In genomic region chr7:155844526-155844925, GRCh38 we compare ENCODE assay signal across 22 cellular contexts. TPM values are rescaled to one million over a fixed set of nuclear protein-coding genes. Genes with fewer than 3 reads are reported as not detected.
A peak's percentile ranks its signal among the peaks of the same experiment; 100 is the strongest.
DNase-seq lines count a peak whose midpoint lies in the region; ATAC-seq and TF ChIP-seq lines count a peak whose summit lies in the region.
"Had no signal": no experiment of that assay in that cellular context is flagged by ENCODE, and none has a peak within 500 bp of the region (broad histone marks: within the 10 kb centered on the region; RNA-seq: fewer than 3 reads in every experiment).

No MANE protein-coding gene starts in this region.

- H3K79me2 ChIP-seq in hepatocyte: no peaks in the 10 kb centered on the region

- H4K8ac ChIP-seq in neuronal stem cell (ENCODE audit: low read depth, low read length): no peak overlapping the region

- no peak overlapping the region for H2BK5ac ChIP-seq in neuronal stem cell (ENCODE audit: low read length)

- TF ChIP-seq CTCF in RWPE2 (IDR thresholded peaks at IDR 0.05; ENCODE audit: poor library complexity, severe bottlenecking) (no peak), hepatocyte (IDR thresholded peaks at IDR 0.05; ENCODE audit: poor library complexity) (no peak)

- H2AFZ ChIP-seq in hepatocyte (no peak overlapping the region), neuronal stem cell (ENCODE audit: low read length) (no peak overlapping the region)
- H2AFZ ChIP-seq: GM23338 had no signal

- no peaks in the 10 kb centered on the region for H4K20me1 ChIP-seq in hepatocyte (ENCODE audit: insufficient read depth, poor library complexity, severe bottlenecking)
- H4K20me1 ChIP-seq: BLaER1 had no signal

- H3K4me1 Mint-ChIP-seq in stimulated activated effector memory CD8-positive, alpha-beta T cell treated with anti-CD3 and anti-CD28 coated beads, Interleukin-12 subunit alpha, Interleukin-12 subunit beta, amount 100 ng/mL, for 72 hours: no peaks in the 10 kb centered on the region
- H3K4me1 Mint-ChIP-seq: CD4-positive, alpha-beta memory T cell; GM23338 had no signal

- H3K27ac Mint-ChIP-seq in stimulated activated effector memory CD8-positive, alpha-beta T cell treated with anti-CD3 and anti-CD28 coated beads, Interleukin-12 subunit alpha, Interleukin-12 subunit beta, amount 100 ng/mL, for 72 hours: no peak overlapping the region
- H3K27ac Mint-ChIP-seq: CD4-positive, alpha-beta memory T cell; GM23338 had no signal

- peak overlapping the region; percentile 74 for H3K18ac ChIP-seq in neuronal stem cell (ENCODE audit: low read length)

- H3K79me1 ChIP-seq in neuronal stem cell (ENCODE audit: low read depth, low read length): no peaks in the 10 kb centered on the region

- 97% methylated on average over 9 of the region's 16 CpGs for WGBS in hepatocyte (ENCODE audit: low lambda C conversion rate, missing lambda C conversion rate)
- no CpG with 5 or more reads among the region's 16 CpGs for WGBS in neuronal stem cell (ENCODE audit: extremely low coverage in 2 of 2, insufficient read length in 2 of 2, insufficient replicate concordance in 1 of 2), 2 donors

- H3K4me1 ChIP-seq in RWPE2 (ENCODE audit: insufficient read depth, poor library complexity, severe bottlenecking): no peaks in the 10 kb centered on the region
- peaks cover 5% of the 10 kb centered on the region for H3K4me1 ChIP-seq in hepatocyte (ENCODE audit: insufficient read depth)
- H3K4me1 ChIP-seq in neuronal stem cell (ENCODE audit: control insufficient read depth in 2 of 2, insufficient read depth in 1 of 2, low read depth in 1 of 2, low read length in 2 of 2): peaks cover 0 to 5% of the 10 kb centered on the region in 2 donors
- H3K4me1 ChIP-seq: HAP-1 had no signal

- H3K4me2 ChIP-seq in hepatocyte (no peak overlapping the region), neuronal stem cell (ENCODE audit: insufficient read depth, low read length, poor library complexity, severe bottlenecking) (no peak overlapping the region)
- H3K4me2 ChIP-seq: BLaER1, GM23338 had no signal

- H3K27me3 ChIP-seq in RWPE2 (ENCODE audit: insufficient read depth, poor library complexity, severe bottlenecking) (peaks cover 6% of the 10 kb centered on the region), hepatocyte (no peaks in the 10 kb centered on the region), neuronal stem cell (ENCODE audit: control insufficient read depth in 3 of 3, insufficient read depth in 3 of 3, low read depth in 1 of 3, low read length in 3 of 3) (peaks cover 0 to 21% (median 2%) of the 10 kb centered on the region in 3 experiments)

- H3K36me3 Mint-ChIP-seq in stimulated activated effector memory CD8-positive, alpha-beta T cell treated with anti-CD3 and anti-CD28 coated beads, Interleukin-12 subunit alpha, Interleukin-12 subunit beta, amount 100 ng/mL, for 72 hours: no peaks in the 10 kb centered on the region
- H3K36me3 Mint-ChIP-seq: CD4-positive, alpha-beta memory T cell had no signal

- H3K4me3 Mint-ChIP-seq in stimulated activated effector memory CD8-positive, alpha-beta T cell treated with anti-CD3 and anti-CD28 coated beads, Interleukin-12 subunit alpha, Interleukin-12 subunit beta, amount 100 ng/mL, for 72 hours: no peak overlapping the region
- H3K4me3 Mint-ChIP-seq: CD4-positive, alpha-beta memory T cell; GM23338 had no signal

- H3K9me3 ChIP-seq in RWPE2 (ENCODE audit: severe bottlenecking) (no peaks in the 10 kb centered on the region), hepatocyte (ENCODE audit: low read depth) (no peaks in the 10 kb centered on the region), neuronal stem cell (replicated peaks in 1 of 2; ENCODE audit: control insufficient read depth in 2 of 2, insufficient read depth in 1 of 2, low read depth in 1 of 2, low read length in 2 of 2) (no peaks in the 10 kb centered on the region)
- H3K9me3 ChIP-seq: BLaER1, Caco-2, HAP-1 had no signal

- no peak overlapping the region for H2BK12ac ChIP-seq in neuronal stem cell (ENCODE audit: low read length)

- no peaks in the 10 kb centered on the region for H3K9me3 Mint-ChIP-seq in stimulated activated effector memory CD8-positive, alpha-beta T cell treated with anti-CD3 and anti-CD28 coated beads, Interleukin-12 subunit alpha, Interleukin-12 subunit beta, amount 100 ng/mL, for 72 hours
- H3K9me3 Mint-ChIP-seq: CD4-positive, alpha-beta memory T cell; GM23338 had no signal

- H3K27ac ChIP-seq in RWPE2 (ENCODE audit: poor library complexity, severe bottlenecking) (no peak overlapping the region), hepatocyte (peak overlapping the region; percentile 82), neuronal stem cell (replicated peaks; ENCODE audit: low read length) (no peak overlapping the region)
- H3K27ac ChIP-seq: BLaER1 had no signal

- no peak overlapping the region for H4K91ac ChIP-seq in neuronal stem cell (ENCODE audit: low read depth, low read length, poor library complexity)

- H2AK5ac ChIP-seq in neuronal stem cell (ENCODE audit: low read depth, low read length): peak overlapping the region; percentile 49

- DNase-seq in RWPE2 (ENCODE audit: low spot score) (peak; percentile 33), hepatocyte (ENCODE audit: low spot score) (no peak), neuronal stem cell (ENCODE audit: low spot score) (no peak), NAMALWA (ENCODE audit: low spot score) (no peak), MV-4-11 (lab: John Stamatoyannopoulos, UW) (no peak)
- no peak for DNase-seq in stimulated activated effector memory CD8-positive, alpha-beta T cell treated with anti-CD3 and anti-CD28 coated beads, Interleukin-12 subunit alpha, Interleukin-12 subunit beta, amount 100 ng/mL, for 72 hours (ENCODE audit: low spot score in 2 of 2)
- no peak for DNase-seq in stimulated activated naive CD4-positive, alpha-beta T cell treated with Interleukin-2 at 50 U/mL for 16 hours (lab: John Stamatoyannopoulos, UW)
- DNase-seq: CD4-positive, alpha-beta memory T cell; KG1; NCI-H1105 treated with DMSO at 0.1 percent for 48 hours; NCI-H1694; NCI-H2081; NCI-H2171; NCI-H345; NCI-H524; NCI-H774; NK-92 treated with Interleukin-12 subunit alpha and Interleukin-12 subunit beta, amount 100 ng/mL, for 24 hours; SHP77 had no signal

- H3K4me3 ChIP-seq in RWPE2 (ENCODE audit: severe bottlenecking) (no peak overlapping the region), hepatocyte (no peak overlapping the region), neuronal stem cell (ENCODE audit: low read length in 2 of 2) (no peak overlapping the region)
- H3K4me3 ChIP-seq: BLaER1, GM23338, HAP-1 had no signal

- H3K4ac ChIP-seq in neuronal stem cell (ENCODE audit: low read length): no peak overlapping the region

- H2BK120ac ChIP-seq in neuronal stem cell (ENCODE audit: low read depth, low read length): no peak overlapping the region

- H3K9me2 ChIP-seq in hepatocyte (replicated peaks; ENCODE audit: insufficient read depth): no peaks in the 10 kb centered on the region

- H3K36me3 ChIP-seq in RWPE2 (ENCODE audit: low read depth): no peaks in the 10 kb centered on the region
- no peaks in the 10 kb centered on the region for H3K36me3 ChIP-seq in hepatocyte (replicated peaks; ENCODE audit: insufficient read depth, low read depth)
- no peaks in the 10 kb centered on the region for H3K36me3 ChIP-seq in neuronal stem cell (replicated peaks in 1 of 2; ENCODE audit: control insufficient read depth in 2 of 2, insufficient read depth in 2 of 2, low read length in 2 of 2)
- H3K36me3 ChIP-seq: BLaER1, HAP-1 had no signal

- H3K9ac ChIP-seq in neuronal stem cell (ENCODE audit: low read depth, low read length, poor library complexity): no peak overlapping the region
- H3K9ac ChIP-seq: BLaER1 had no signal

- ATAC-seq in RWPE2 (ENCODE audit: low read depth): no peak
- ATAC-seq in stimulated activated effector memory CD8-positive, alpha-beta T cell treated with anti-CD3 and anti-CD28 coated beads, Interleukin-12 subunit alpha, Interleukin-12 subunit beta, amount 100 ng/mL, for 72 hours: no peak
- ATAC-seq: GM23338 had no signal

- peak overlapping the region; percentile 32 for H3K23ac ChIP-seq in neuronal stem cell (ENCODE audit: low read depth, low read length, poor library complexity)

- no peak overlapping the region for H2BK15ac ChIP-seq in neuronal stem cell (ENCODE audit: low read length)

- no peak overlapping the region for H3K14ac ChIP-seq in neuronal stem cell (ENCODE audit: low read length)

RNA-seq across cellular contexts. Expression of gene SHH, which starts 32.3 kb away (rescaled TPM):
- 20.4 and 21.2 TPM in 2 replicates for total RNA-seq in hepatocyte
- polyA plus RNA-seq in hepatocyte: 8.0 and 12.1 TPM in 2 replicates
- polyA plus RNA-seq in neuronal stem cell (2013, experiment 1 of 2): 0.08 TPM
- 0.06 TPM for polyA plus RNA-seq in neuronal stem cell (2013, experiment 2 of 2)
- total RNA-seq: CD4-positive, alpha-beta memory T cell; GM23338 had no signal
- polyA plus RNA-seq: GM23338 had no signal
